9 cellular contexts compared by ENCODE assay signal in the genomic region with DNA sequence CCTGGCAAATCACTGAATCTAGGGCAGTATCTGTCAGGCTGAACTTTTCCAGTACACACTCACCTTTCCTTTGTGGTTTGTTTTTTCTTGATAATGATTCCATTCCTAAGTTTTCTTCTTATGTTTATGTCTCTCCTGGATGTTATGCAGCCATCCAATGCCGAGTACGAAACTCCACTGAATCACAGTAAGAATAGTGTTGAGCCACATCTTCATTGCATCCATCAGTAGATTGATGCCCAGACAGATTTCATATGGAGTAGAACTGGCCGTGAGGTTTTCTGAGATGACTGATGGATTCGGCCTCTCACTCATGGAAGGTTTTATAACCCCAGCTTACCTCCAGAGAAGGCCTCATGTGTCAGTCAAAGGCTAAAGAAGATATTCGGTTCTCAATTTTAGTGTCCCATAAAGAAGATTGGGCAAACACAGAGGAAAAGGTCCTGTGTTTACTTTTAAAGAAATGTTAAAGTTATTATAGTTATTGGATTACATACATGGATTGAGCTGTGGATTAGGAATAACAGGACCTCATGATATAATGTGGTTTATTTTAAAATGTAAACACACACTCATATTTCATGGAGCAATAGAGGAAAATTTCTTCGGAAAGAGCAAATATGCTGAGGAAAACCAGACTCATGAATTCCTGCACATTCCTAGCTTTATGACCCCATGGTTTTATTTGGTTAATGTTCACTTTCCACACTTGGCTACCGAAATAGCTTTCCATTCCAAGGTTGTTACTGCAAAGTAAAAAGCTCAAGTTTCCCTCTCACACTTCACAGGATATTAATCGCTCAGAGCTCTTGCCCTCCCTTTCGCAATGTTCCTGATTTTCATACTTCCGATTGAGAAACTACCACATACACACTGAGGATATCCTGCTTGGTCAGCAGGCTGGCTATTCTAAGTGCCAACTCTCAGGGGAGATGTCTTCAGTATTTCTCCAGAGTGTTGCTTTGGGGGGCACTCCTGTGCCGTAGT.
DNase-seq lines count a peak whose midpoint lies in the region; ATAC-seq and TF ChIP-seq lines count a peak whose summit lies in the region.
"Had no signal": no experiment of that assay in that cellular context is flagged by ENCODE, and none has a peak within 500 bp of the region (broad histone marks: within the 10 kb centered on the region; RNA-seq: fewer than 3 reads in every experiment).

No MANE protein-coding gene starts in this region.

- H3K27me3 ChIP-seq in right lobe of liver (no peaks in the 10 kb centered on the region), tibial artery (no peaks in the 10 kb centered on the region)

- intact Hi-C loops in right lobe of liver (cut with DNase I): no loop called here
- intact Hi-C loops in tibial artery (cut with DNase I; ENCODE audit: low total_unique reads): no loop called here

- H3K9me3 ChIP-seq in right lobe of liver (no peaks in the 10 kb centered on the region), tibial artery (no peaks in the 10 kb centered on the region)

- TF ChIP-seq POLR2A in right lobe of liver (IDR thresholded peaks at IDR 0.05): no peak

- in situ Hi-C loops in KBM-7 (cut with MboI; ENCODE audit: low pct_unique_long_range_greater_than_20kb, low sequenced_read_pairs): no loop called here

- peaks cover 0 to 19% (median 8%) of the 10 kb centered on the region in 4 donors for H3K4me1 ChIP-seq in right lobe of liver
- H3K4me1 ChIP-seq in tibial artery: peaks cover 0 to 48% (median 30%) of the 10 kb centered on the region in 4 donors

- peak; percentile 20 for DNase-seq in KBM-7
- peak; percentile 97 to 99 for DNase-seq in cardiac fibroblast (ENCODE audit: low read depth in 2 of 2)
- peak in 1 of 3 donors; percentile 62 for DNase-seq in right lobe of liver
- peak; percentile 72 to 74 for DNase-seq in tibial artery
- no peak for DNase-seq in middle frontal gyrus (ENCODE audit: extremely low spot score, low spot score)
- DNase-seq: stimulated activated CD4-positive, alpha-beta T cell treated with anti-CD3 and anti-CD28 coated beads, Interleukin-4, amount 100 ng/mL, for 24 hours had no signal

- 37% methylated on average over 11 of the region's 11 CpGs for WGBS in right lobe of liver (ENCODE audit: insufficient coverage, low coverage, low lambda C conversion rate, missing lambda C conversion rate)

- TF ChIP-seq CTCF in cardiac fibroblast (IDR thresholded peaks at IDR 0.05; ENCODE audit: low read depth, low read length) (no peak), right lobe of liver (IDR thresholded peaks at IDR 0.05) (no peak), tibial artery (IDR thresholded peaks at IDR 0.05) (no peak)

- H3K4me3 ChIP-seq in cardiac fibroblast (replicated peaks in 1 of 2; ENCODE audit: low read depth in 2 of 2, low read length in 2 of 2) (no peak overlapping the region), right lobe of liver (no peak overlapping the region), tibial artery (no peak overlapping the region)

- ATAC-seq in right lobe of liver: peak; percentile 92 to 96 (median 94)
- ATAC-seq in GM21423 (IDR thresholded peaks at IDR 0.05; ENCODE audit: unreplicated experiment): no peak
- ATAC-seq in GM21381 (IDR thresholded peaks at IDR 0.05; ENCODE audit: unreplicated experiment): no peak
- ATAC-seq in GM21367 (IDR thresholded peaks at IDR 0.05; ENCODE audit: unreplicated experiment): no peak

- H3K27ac ChIP-seq in right lobe of liver: peak overlapping the region in 2 of 3 donors; percentile 23 to 38
- H3K27ac ChIP-seq in tibial artery: peak overlapping the region; percentile 45 to 72

- H3K36me3 ChIP-seq in right lobe of liver (no peaks in the 10 kb centered on the region), tibial artery (no peaks in the 10 kb centered on the region)

Comparison
In these comparisons a context has a peak if more than half of its experiments do, and no peak if none do; other contexts are left out.
1. ATAC-seq: peak in right lobe of liver (4 of 4); none in GM21423 (single experiment), GM21381 (single experiment) and GM21367 (single experiment).